In the genomic region with DNA sequence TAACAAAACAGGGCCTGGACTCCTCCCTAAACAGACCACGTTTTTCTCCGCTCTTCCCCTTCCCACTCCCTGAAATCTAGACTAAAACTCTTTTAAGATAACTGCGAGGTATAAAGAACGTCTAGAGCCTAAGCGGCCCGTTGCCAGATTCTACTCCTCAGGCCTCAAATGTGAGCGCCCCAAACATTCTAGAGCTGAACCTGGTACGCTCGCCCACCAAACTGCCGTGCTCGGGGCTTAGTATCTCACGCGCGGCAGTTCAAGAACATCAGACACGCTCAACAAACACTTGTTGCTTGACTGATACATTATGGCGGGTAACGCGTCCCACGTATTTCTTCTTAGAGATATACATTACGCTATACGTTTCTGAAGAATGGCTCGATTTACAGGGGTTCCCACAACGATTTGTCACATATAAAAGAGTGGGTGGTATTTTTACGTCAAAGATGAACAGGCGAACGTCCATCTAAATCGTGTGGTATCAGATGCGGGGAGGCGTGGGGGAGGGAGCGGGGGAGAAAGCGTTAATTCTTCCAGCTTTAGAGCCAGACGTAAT, we compare ENCODE assay signal across 8 cellular contexts. TPM values are rescaled to one million over a fixed set of nuclear protein-coding genes. Genes with fewer than 3 reads are reported as not detected.
A peak's percentile ranks its signal among the peaks of the same experiment; 100 is the strongest.
DNase-seq lines count a peak whose midpoint lies in the region; ATAC-seq, FAIRE-seq and TF ChIP-seq lines count a peak whose summit lies in the region.

No MANE protein-coding gene starts in this region.

- WGBS in pancreas, 2 donors = 0 to 1% methylated on average over 32 of the region's 32 CpGs
- 0 to 1% methylated on average over 32 of the region's 32 CpGs for WGBS in aorta, 2 donors

- H3K4me3 Mint-ChIP-seq in glutamatergic neuron (ENCODE audit: unreplicated experiment) = peak overlapping the region; percentile 99

- peaks cover 55% of the 10 kb centered on the region for H3K79me2 ChIP-seq in PC-3 (ENCODE audit: low read length)

- H3K4me3 ChIP-seq in PC-3 (ENCODE audit: low read length) (peak overlapping the region; percentile 89), pancreas (peak overlapping the region; percentile 55 to 77 (median 72)), aorta (ENCODE audit: low read length in 2 of 2) (peak overlapping the region; percentile 66 to 85)

- H3K36me3 ChIP-seq in PC-3 (ENCODE audit: low read depth, low read length) = no peaks in the 10 kb centered on the region
- H3K36me3 ChIP-seq in pancreas = no peaks in the 10 kb centered on the region
- no peaks in the 10 kb centered on the region for H3K36me3 ChIP-seq in aorta (ENCODE audit: control insufficient read depth in 1 of 2, insufficient read depth in 2 of 2, low read length in 1 of 2)

- ATAC-seq in HG02642 (IDR thresholded peaks at IDR 0.05; ENCODE audit: poor library complexity, unreplicated experiment) (peak; percentile 3), PC-3 (no peak), pancreas (peak; percentile 3 to 21 (median 10)), aorta (ENCODE audit: low FRiP score) (peak; percentile 34)

- TF ChIP-seq CTCF in PC-3 (conservative IDR thresholded peaks at IDR 0.05; ENCODE audit: low read depth, low read length) = no peak
- TF ChIP-seq CTCF in glutamatergic neuron (IDR thresholded peaks at IDR 0.05; ENCODE audit: partially characterized antibody, unreplicated experiment) = no peak
- no peak for TF ChIP-seq CTCF in pancreas (IDR thresholded peaks at IDR 0.05)

- DNase-seq in COLO829 (ENCODE audit: low spot score) (peak; percentile 37), PC-3 (peak; percentile 16), glutamatergic neuron (peak; percentile 30), pancreas (peak in 3 of 6 donors; percentile 18 to 28 (median 27)), aorta (peak; percentile 49 to 77), COR-L47 (lab: John Stamatoyannopoulos, UW) (no peak)
- DNase-seq in activated naive CD4-positive, alpha-beta T cell (lab: John Stamatoyannopoulos, UW) = peak; percentile 7 to 41 (median 16)

- H3K27ac ChIP-seq in PC-3 (ENCODE audit: low read length) = peak overlapping the region; percentile 76
- H3K27ac ChIP-seq in pancreas = peak overlapping the region; percentile 79 to 97 (median 90)
- H3K27ac ChIP-seq in aorta (ENCODE audit: low read depth in 1 of 2, low read length in 2 of 2) = peak overlapping the region; percentile 78 to 90

- peak overlapping the region; percentile 93 for H3K9ac ChIP-seq in PC-3 (ENCODE audit: low read length)

- intact Hi-C loops in PC-3 (cut with micrococcal nuclease) (loop anchor here (1.0 kb wide), 1 partner anchor 167 kb away; a partner anchor contains a TSS), pancreas (cut with DNase I) (no loop called here), aorta (cut with DNase I) (loop anchor here in 1 of 2 donors (2.0 kb wide), 2 partner anchors 21 to 25 kb away; a partner anchor contains a TSS)

- peak overlapping the region; percentile 77 for H2AFZ ChIP-seq in PC-3 (ENCODE audit: low read length)

- H3K27ac Mint-ChIP-seq in glutamatergic neuron (ENCODE audit: unreplicated experiment) = peak overlapping the region; percentile 14

- H3K4me2 ChIP-seq in PC-3 (ENCODE audit: low read length) = peak overlapping the region; percentile 96

- H3K27me3 Mint-ChIP-seq in glutamatergic neuron (ENCODE audit: unreplicated experiment) = peaks cover 6% of the 10 kb centered on the region

- H3K27me3 ChIP-seq in PC-3 (ENCODE audit: low read length) (no peaks in the 10 kb centered on the region), pancreas (no peaks in the 10 kb centered on the region), aorta (ENCODE audit: control insufficient read depth in 1 of 2, insufficient read depth in 2 of 2, low read length in 1 of 2) (no peaks in the 10 kb centered on the region)

- H3F3A ChIP-seq in PC-3 (ENCODE audit: low read length, unreplicated experiment) = no peaks in the 10 kb centered on the region

- H3K36me3 Mint-ChIP-seq in glutamatergic neuron (ENCODE audit: unreplicated experiment) = no peaks in the 10 kb centered on the region

- H3K9me3 ChIP-seq in PC-3 (ENCODE audit: low read length) (no peaks in the 10 kb centered on the region), pancreas (no peaks in the 10 kb centered on the region), aorta (ENCODE audit: control insufficient read depth, low read length) (no peaks in the 10 kb centered on the region)

- CTCF ChIA-PET in PC-3 (lab: Charles Lee) = interaction anchor here (0.6 to 1.5 kb wide), 2 partner anchors 21 to 26 kb away, joined by 4 to 5 read pairs; a partner anchor contains a TSS

- H4K20me1 ChIP-seq in PC-3 (ENCODE audit: low read length) = peaks cover 7% of the 10 kb centered on the region; the same call in 1 of the 2 replicates

- H3K9me3 Mint-ChIP-seq in glutamatergic neuron (ENCODE audit: unreplicated experiment) = peaks cover 8% of the 10 kb centered on the region

- H3K4me1 Mint-ChIP-seq in glutamatergic neuron (ENCODE audit: low read depth, unreplicated experiment) = peaks cover 10% of the 10 kb centered on the region

- H3K4me1 ChIP-seq in PC-3 (ENCODE audit: insufficient read depth, low read length) (0 out of 2 replicates have a peak, but pooled peaks cover 9% of the 10 kb centered on the region), pancreas (peaks cover 8 to 10% (median 10%) of the 10 kb centered on the region in 3 donors), aorta (ENCODE audit: control insufficient read depth in 1 of 2, insufficient read depth in 2 of 2, low read length in 2 of 2) (no peaks in the 10 kb centered on the region)

- FAIRE-seq in pancreas (lab: Jason Lieb, UNC) = no peak

- POLR2A ChIA-PET in PC-3 (lab: Charles Lee; ENCODE audit: unreplicated experiment) = interaction anchor here (0.6 kb wide), 1 partner anchor 14 kb away, joined by 4 read pairs; no protein-coding TSS in a partner anchor

- TSS peak; percentile 31 for BruUV-seq in PC-3 (replicated peaks; lab: Mats Ljungman, UMichigan)

- H3K9me2 ChIP-seq in PC-3 (replicated peaks; ENCODE audit: low read length) = no peaks in the 10 kb centered on the region

RNA-seq across cellular contexts. Expression of a gene that starts 0.6 kb away (rescaled TPM):
- total RNA-seq in PC-3 (2014; rRNA removed) (0.98 and 3.0 TPM in 2 replicates), glutamatergic neuron (ENCODE audit: unreplicated experiment) (7.8 TPM), pancreas (10 to 100 TPM in 1 of 6 donors, 1 to 10 TPM in 5; 3.5 to 10.7 (median 6.9) TPM), aorta (1 to 10 TPM; 6.5 to 6.7 TPM)
- polyA plus RNA-seq in pancreas (10 to 100 TPM in 1 of 2 donors, 1 to 10 TPM in 1; 5.1 to 14.4 TPM), aorta (10 to 100 TPM; 12.7 to 48.8 TPM)

RNA-seq across cellular contexts. Expression of a gene that starts 0.8 kb away (rescaled TPM):
- total RNA-seq in PC-3 (2014; rRNA removed) = 11.2 and 11.4 TPM in 2 replicates
- 13.9 TPM for total RNA-seq in glutamatergic neuron (ENCODE audit: unreplicated experiment)
- total RNA-seq in pancreas = 1 to 10 TPM; 4.3 to 9.0 (median 4.8) TPM
- 1 to 10 TPM; 3.0 to 5.5 TPM for polyA plus RNA-seq in pancreas
- 10 to 100 TPM; 16.9 to 17.0 TPM for total RNA-seq in aorta
- polyA plus RNA-seq in aorta = 1 to 10 TPM; 7.8 to 8.6 TPM

RNA-seq across cellular contexts. Expression of a gene that starts 21.4 kb away (rescaled TPM):
- total RNA-seq in PC-3 (2014; rRNA removed) (83.9 and 86.4 TPM in 2 replicates), glutamatergic neuron (ENCODE audit: unreplicated experiment) (30.7 TPM), pancreas (10 to 100 TPM; 11.3 to 21.2 (median 16.3) TPM), aorta (10 to 100 TPM; 29.5 to 44.6 TPM)
- polyA plus RNA-seq in pancreas (10 to 100 TPM; 12.6 to 29.5 TPM), aorta (10 to 100 TPM; 41.6 to 55.2 TPM)

RNA-seq across cellular contexts. Expression of a gene that starts 25.6 kb away (rescaled TPM):
- total RNA-seq in PC-3 (2014; rRNA removed) (2.6 and 5.4 TPM in 2 replicates), glutamatergic neuron (ENCODE audit: unreplicated experiment) (3.0 TPM), pancreas (10 to 100 TPM in 1 of 6 donors, 1 to 10 TPM in 5; 2.1 to 10.6 (median 4.1) TPM), aorta (10 to 100 TPM; 13.0 to 15.6 TPM)
- polyA plus RNA-seq in pancreas (1 to 10 TPM; 2.4 to 4.0 TPM), aorta (1 to 10 TPM; 3.9 to 9.3 TPM)
